In the genomic region with DNA sequence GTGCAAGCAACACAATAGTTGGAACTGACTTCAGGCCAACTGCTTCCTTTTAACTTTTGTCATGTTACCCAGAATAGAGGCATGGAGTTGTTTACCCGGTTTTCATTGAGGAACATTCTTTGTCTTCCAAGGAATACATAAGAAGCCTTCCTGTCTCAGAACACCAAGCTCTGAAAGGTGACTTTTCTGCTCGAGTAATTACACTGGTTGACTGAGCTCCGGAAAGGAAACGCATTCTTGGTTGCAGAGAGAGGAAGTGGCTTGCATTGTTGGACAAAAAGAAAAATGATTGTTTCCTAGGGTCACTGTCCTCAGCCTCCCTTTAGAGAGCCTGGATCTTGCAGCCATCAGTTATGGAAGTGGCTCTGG, we compare ENCODE assay signal across 1 cellular context.
A peak's percentile ranks its signal among the peaks of the same experiment; 100 is the strongest.
TF ChIP-seq lines count a peak whose summit lies in the region.

No MANE protein-coding gene starts in this region.

TF ChIP-seq in endothelial cell of umbilical vein, 7 proteins besides CTCF, POLR2A, EP300 and RAD21:
- TF ChIP-seq JUN (IDR thresholded peaks at IDR 0.05; ENCODE audit: borderline replicate concordance, insufficient read depth, insufficient read length, low read depth) (peak; percentile 90), EZH2 (IDR thresholded peaks at IDR 0.05; ENCODE audit: borderline replicate concordance, low read depth, low read length, severe bottlenecking) (no peak), MAX (IDR thresholded peaks at IDR 0.05; ENCODE audit: insufficient read depth, insufficient read length) (peak; percentile 21), FOS (IDR thresholded peaks at IDR 0.05; ENCODE audit: borderline replicate concordance, insufficient read depth, low read length) (peak; percentile 88), GATA2 (IDR thresholded peaks at IDR 0.05; ENCODE audit: insufficient read depth, insufficient read length, low read depth, low read length) (peak; percentile 61), MYC (IDR thresholded peaks at IDR 0.05; ENCODE audit: low read depth, low read length) (no peak), POLR2AphosphoS5 (IDR thresholded peaks at IDR 0.05; ENCODE audit: insufficient read depth, low read depth, low read length) (peak; percentile 48)
